8 cellular contexts compared by ENCODE assay signal in genomic region chr3:129428020-129428381, GRCh38. TPM values are rescaled to one million over a fixed set of nuclear protein-coding genes. Genes with fewer than 3 reads are reported as not detected.
DNase-seq lines count a peak whose midpoint lies in the region; ATAC-seq and TF ChIP-seq lines count a peak whose summit lies in the region.

No MANE protein-coding gene starts in this region.

- H3K4me1 ChIP-seq in mononuclear cell (ENCODE audit: insufficient read depth, low read length) (peaks cover 25% of the 10 kb centered on the region), aorta (ENCODE audit: control insufficient read depth in 1 of 2, insufficient read depth in 2 of 2, low read length in 2 of 2) (no peaks in the 10 kb centered on the region)

- no peak for TF ChIP-seq CTCF in choroid plexus epithelial cell (conservative IDR thresholded peaks at IDR 0.05; ENCODE audit: low read depth, low read length)

- 7 to 10% methylated on average over 8 of the region's 8 CpGs for WGBS in aorta, 2 donors

- H3K27me3 ChIP-seq in mononuclear cell (ENCODE audit: insufficient read depth, low read length), result no peaks in the 10 kb centered on the region
- H3K27me3 ChIP-seq in aorta (ENCODE audit: control insufficient read depth in 1 of 2, insufficient read depth in 2 of 2, low read length in 1 of 2), result no peaks in the 10 kb centered on the region

- intact Hi-C loops in aorta (cut with DNase I), result no loop called here

- no peaks in the 10 kb centered on the region for H3K9me3 Mint-ChIP-seq in activated naive CD4-positive, alpha-beta T cell treated with anti-CD3 and anti-CD28 coated beads, Interleukin-2, amount 50 U/mL, for 24 hours

- peaks cover 1% of the 10 kb centered on the region for H3K27me3 Mint-ChIP-seq in activated naive CD4-positive, alpha-beta T cell treated with anti-CD3 and anti-CD28 coated beads, Interleukin-2, amount 50 U/mL, for 24 hours

- H3K9me3 ChIP-seq in mononuclear cell (ENCODE audit: low read depth, low read length) (no peaks in the 10 kb centered on the region), aorta (ENCODE audit: control insufficient read depth, low read length) (no peaks in the 10 kb centered on the region)

- no peak overlapping the region for H3K27ac Mint-ChIP-seq in activated naive CD4-positive, alpha-beta T cell treated with anti-CD3 and anti-CD28 coated beads, Interleukin-2, amount 50 U/mL, for 24 hours

- peaks cover 1% of the 10 kb centered on the region for H3K36me3 Mint-ChIP-seq in activated naive CD4-positive, alpha-beta T cell treated with anti-CD3 and anti-CD28 coated beads, Interleukin-2, amount 50 U/mL, for 24 hours

- H3K4me3 Mint-ChIP-seq in activated naive CD4-positive, alpha-beta T cell treated with anti-CD3 and anti-CD28 coated beads, Interleukin-2, amount 50 U/mL, for 24 hours, result peak overlapping the region; percentile 73

- H3K36me3 ChIP-seq in aorta (ENCODE audit: control insufficient read depth in 1 of 2, insufficient read depth in 2 of 2, low read length in 1 of 2), result peaks cover 2 to 6% of the 10 kb centered on the region in 2 donors

- H3K4me1 Mint-ChIP-seq in activated naive CD4-positive, alpha-beta T cell treated with anti-CD3 and anti-CD28 coated beads, Interleukin-2, amount 50 U/mL, for 24 hours, result peaks cover 35% of the 10 kb centered on the region

- no peak for DNase-seq in activated naive CD4-positive, alpha-beta T cell (lab: John Stamatoyannopoulos, UW)
- DNase-seq in choroid plexus epithelial cell (ENCODE audit: low read depth), result peak; percentile 41
- DNase-seq in aorta, result no peak
- no peak for DNase-seq in DMS79 treated with DMSO at 0.1 percent for 48 hours (lab: John Stamatoyannopoulos, UW)
- no peak for DNase-seq in stimulated activated CD8-positive, alpha-beta memory T cell treated with anti-CD3 and anti-CD28 coated beads, Interleukin-4, amount 100 ng/mL, for 48 hours

- H3K27ac ChIP-seq in aorta (ENCODE audit: low read depth in 1 of 2, low read length in 2 of 2), result no peak overlapping the region

- H3K4me3 ChIP-seq in choroid plexus epithelial cell (ENCODE audit: low read depth, low read length) (peak overlapping the region; percentile 66), mononuclear cell (ENCODE audit: low read length) (peak overlapping the region; percentile 33), aorta (ENCODE audit: low read length in 2 of 2) (no peak overlapping the region)

- peak; percentile 3 for ATAC-seq in aorta (ENCODE audit: low FRiP score)
- ATAC-seq in GM21360 (IDR thresholded peaks at IDR 0.05; ENCODE audit: unreplicated experiment), result no peak

RNA-seq across cellular contexts. Expression of gene EFCAB12, which starts 0.4 kb away (rescaled TPM):
- total RNA-seq in mononuclear cell (1.4 TPM), aorta (under 1 TPM; 0.10 to 0.36 TPM)
- under 1 TPM in 1 of 2 donors, not detected in 1; 0.25 TPM for polyA plus RNA-seq in aorta

RNA-seq across cellular contexts. Expression of gene MBD4, which starts 11.7 kb away (rescaled TPM):
- 60.2 TPM for total RNA-seq in mononuclear cell
- total RNA-seq in aorta, result 10 to 100 TPM; 23.9 to 31.2 TPM
- 10 to 100 TPM; 18.7 to 28.7 TPM for polyA plus RNA-seq in aorta

RNA-seq across cellular contexts. Expression of gene IFT122, which starts 12.0 kb away (rescaled TPM):
- total RNA-seq in mononuclear cell, result 8.3 TPM
- total RNA-seq in aorta, result 10 to 100 TPM; 30.8 to 33.5 TPM
- polyA plus RNA-seq in aorta, result 10 to 100 TPM; 10.1 to 41.2 TPM

Comparison
In these comparisons a context has a peak if more than half of its experiments do, and no peak if none do; other contexts are left out.
1. H3K4me3 ChIP-seq: peak in choroid plexus epithelial cell (single experiment) and mononuclear cell (single experiment); none in aorta (0 of 2).